7 cellular contexts compared by ENCODE assay signal in the genomic region with DNA sequence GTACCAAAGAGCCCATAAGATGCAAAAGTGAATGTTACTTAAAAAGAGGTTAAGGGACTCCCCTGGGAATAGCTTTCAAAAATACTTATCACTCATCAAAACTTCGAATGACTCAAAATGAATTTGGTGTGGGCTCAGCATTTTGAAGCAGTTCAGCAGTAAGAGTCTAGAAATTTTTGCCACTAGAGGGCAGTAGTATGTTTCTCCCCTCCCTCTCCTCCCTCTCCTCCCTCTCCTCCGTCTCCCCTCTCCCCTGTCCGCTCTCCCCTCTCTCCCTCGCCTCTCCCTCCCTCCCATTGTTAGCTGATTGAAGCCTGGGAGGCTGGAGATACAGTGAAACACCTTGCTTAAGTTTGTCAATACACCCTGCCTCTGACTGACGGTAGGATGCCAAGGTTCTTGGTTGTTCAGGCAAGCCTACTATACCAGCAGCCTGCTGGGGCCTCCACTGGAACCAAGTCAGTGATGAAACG.
DNase-seq lines count a peak whose midpoint lies in the region; ATAC-seq and TF ChIP-seq lines count a peak whose summit lies in the region.

No MANE protein-coding gene starts in this region.

- in situ Hi-C loops in SK-MEL-5 (cut with HindIII; ENCODE audit: low pct_unique_long_range_greater_than_20kb, low sequenced_read_pairs) = no loop called here

- no peaks in the 10 kb centered on the region for H4K20me1 ChIP-seq in HCT116 (ENCODE audit: insufficient read depth)
- H4K20me1 ChIP-seq in MM.1S (ENCODE audit: insufficient read depth, low read length) = no peaks in the 10 kb centered on the region

- H3K9ac ChIP-seq in HCT116 (ENCODE audit: low read length) = no peak overlapping the region
- no peak overlapping the region for H3K9ac ChIP-seq in MM.1S (ENCODE audit: low read length)

- intact Hi-C loops in HCT116 (cut with micrococcal nuclease) = loop anchor here (1.0 to 5.0 kb wide), 2 partner anchors 219 to 357 kb away; no protein-coding TSS in a partner anchor

- peak; percentile 35 for DNase-seq in HCT116 (ENCODE audit: low read depth, low spot score)
- DNase-seq in MM.1S = peak; percentile 46
- DNase-seq in SK-MEL-5 (ENCODE audit: low read depth, low spot score) = peak; percentile 79
- DNase-seq in astrocyte of the hippocampus (ENCODE audit: low read depth, low spot score) = peak; percentile 69
- peak; percentile 70 for DNase-seq in iPS-NIHi11 (ENCODE audit: low spot score)
- DNase-seq in stimulated activated CD4-positive, alpha-beta T cell treated with anti-CD3 and anti-CD28 coated beads, Interleukin-12 subunit alpha, Interleukin-12 subunit beta, amount 100 ng/mL, for 48 hours (ENCODE audit: low read depth in 2 of 3, low spot score in 1 of 3) = peak in 2 of 3 donors; percentile 13 to 61

- no peak overlapping the region for H3K4me2 ChIP-seq in HCT116 (ENCODE audit: low read length)
- H3K4me2 ChIP-seq in MM.1S (ENCODE audit: low read depth, low read length) = peak overlapping the region; percentile 41; the same call in 1 of the 2 replicates

- H3K9me3 ChIP-seq in HCT116 (ENCODE audit: control insufficient read depth in 1 of 2, insufficient read depth in 1 of 2, low read depth in 1 of 2, low read length in 2 of 2) (no peaks in the 10 kb centered on the region), MM.1S (replicated peaks; ENCODE audit: insufficient read depth, low read length) (no peaks in the 10 kb centered on the region)

- H3K4me3 ChIP-seq in GM12875 (ENCODE audit: low read depth, low read length) = no peak overlapping the region
- H3K4me3 ChIP-seq in HCT116 (replicated peaks in 1 of 2; ENCODE audit: low read depth in 1 of 2, low read length in 2 of 2) = no peak overlapping the region
- no peak overlapping the region; the same call in 1 of the 2 replicates for H3K4me3 ChIP-seq in MM.1S (ENCODE audit: low read length)

- POLR2A ChIA-PET in HCT116 (lab: Charles Lee) = no interaction called here

- H3K79me2 ChIP-seq in HCT116 (ENCODE audit: insufficient read depth, low read length) = no peaks in the 10 kb centered on the region
- peaks cover 37% of the 10 kb centered on the region for H3K79me2 ChIP-seq in MM.1S (ENCODE audit: low read length)

- peaks cover 2 to 8% of the 10 kb centered on the region in 2 experiments; a peak in 1 of 4 replicates for H3K4me1 ChIP-seq in HCT116 (ENCODE audit: control insufficient read depth in 1 of 2, insufficient read depth in 2 of 2, low read length in 2 of 2)
- peaks cover 15% of the 10 kb centered on the region for H3K4me1 ChIP-seq in MM.1S (ENCODE audit: low read length)

- H3K27ac ChIP-seq in HCT116 (ENCODE audit: low read depth, low read length) = no peak overlapping the region
- no peak overlapping the region for H3K27ac ChIP-seq in MM.1S (ENCODE audit: low read length)

- H3F3A ChIP-seq in MM.1S (ENCODE audit: insufficient read depth, low read length) = peaks cover 4% of the 10 kb centered on the region; the same call in 1 of the 2 replicates

- TF ChIP-seq POLR2A in HCT116 (IDR thresholded peaks at IDR 0.05; ENCODE audit: borderline replicate concordance, extremely low read depth, insufficient read depth, insufficient read length) = no peak

- TF ChIP-seq CTCF in GM12875 (IDR thresholded peaks at IDR 0.05; ENCODE audit: borderline replicate concordance, insufficient read depth, low read depth, low read length) (peak; percentile 63), HCT116 (IDR thresholded peaks at IDR 0.05 in 2 of 3, conservative IDR thresholded peaks at IDR 0.05 in 1 of 3; ENCODE audit: borderline replicate concordance in 1 of 3, insufficient read depth in 1 of 3, low read depth in 2 of 3, low read length in 2 of 3) (peak; percentile 27 to 78 (median 67); a peak in 5 of 6 replicates), MM.1S (IDR thresholded peaks at IDR 0.05; ENCODE audit: low read length) (peak; percentile 54)

- H3K27me3 ChIP-seq in HCT116 (ENCODE audit: insufficient read depth, low read length) = no peaks in the 10 kb centered on the region
- H3K27me3 ChIP-seq in MM.1S (replicated peaks; ENCODE audit: insufficient read depth, low read length) = no peaks in the 10 kb centered on the region

- H2AFZ ChIP-seq in HCT116 (ENCODE audit: low read depth, low read length, poor library complexity, severe bottlenecking) (no peak overlapping the region), MM.1S (ENCODE audit: low read length) (no peak overlapping the region)

- no peaks in the 10 kb centered on the region for H3K36me3 ChIP-seq in HCT116 (ENCODE audit: control insufficient read depth in 1 of 2, insufficient read depth in 2 of 2, low read length in 2 of 2)
- H3K36me3 ChIP-seq in MM.1S (replicated peaks; ENCODE audit: insufficient read depth, low read length) = no peaks in the 10 kb centered on the region

- CTCF ChIA-PET in HCT116 (lab: Charles Lee) = interaction anchor here (0.7 to 2.7 kb wide), 15 partner anchors 8 to 468 kb away, joined by 3 to 31 read pairs (median 4); no protein-coding TSS in a partner anchor

- ATAC-seq in HCT116 = peak; percentile 94

- RAD21 ChIA-PET in HCT116 (lab: Charles Lee; ENCODE audit: low non-redundant PET in 1 of 2, low total read pairs in 2 of 2, uncharacterized antibody in 2 of 2, unreplicated experiment in 2 of 2) = interaction anchor here in 1 of 2 experiments (0.9 kb wide), 1 partner anchor 219 kb away, joined by 3 read pairs; no protein-coding TSS in a partner anchor

- no TSS peak for BruUV-seq in HCT116 (replicated peaks; lab: Mats Ljungman, UMichigan)

- H3K9me2 ChIP-seq in HCT116 (ENCODE audit: insufficient read depth) = no peaks in the 10 kb centered on the region
- no peaks in the 10 kb centered on the region for H3K9me2 ChIP-seq in MM.1S (replicated peaks; ENCODE audit: insufficient read depth, low read length)

- peak; percentile 52 for TF ChIP-seq RAD21 in HCT116 (IDR thresholded peaks at IDR 0.05; ENCODE audit: low read depth)

TF ChIP-seq in HCT116, 20 proteins besides CTCF, POLR2A, EP300 and RAD21:
- no peak for TF ChIP-seq CBX3 (IDR thresholded peaks at IDR 0.05; ENCODE audit: low read depth)
TF ChIP-seq in HCT116: peak in this region for 0.
